Comparison of ENCODE assay signal across 15 cellular contexts in genomic region chr13:81406639-81407292, GRCh38.
A peak's percentile ranks its signal among the peaks of the same experiment; 100 is the strongest.
DNase-seq lines count a peak whose midpoint lies in the region; ATAC-seq and TF ChIP-seq lines count a peak whose summit lies in the region.
"Had no signal": no experiment of that assay in that cellular context is flagged by ENCODE, and none has a peak within 500 bp of the region (broad histone marks: within the 10 kb centered on the region; RNA-seq: fewer than 3 reads in every experiment).

No MANE protein-coding gene starts in this region.

- peak overlapping the region; percentile 4 for H3K4me3 ChIP-seq in epithelial cell of proximal tubule (ENCODE audit: low read depth, low read length)
- no peak overlapping the region for H3K4me3 ChIP-seq in coronary artery
- H3K4me3 ChIP-seq: thoracic aorta had no signal

- TF ChIP-seq CTCF in epithelial cell of proximal tubule (conservative IDR thresholded peaks at IDR 0.05; ENCODE audit: low read depth, low read length) (no peak), coronary artery (IDR thresholded peaks at IDR 0.05) (no peak)

- H3K27ac ChIP-seq in coronary artery: no peak overlapping the region
- H3K27ac ChIP-seq: thoracic aorta had no signal

- peak; percentile 81 for DNase-seq in epithelial cell of proximal tubule (ENCODE audit: low read depth)
- no peak for DNase-seq in activated CD4-positive, alpha-beta T cell treated with anti-CD3 and anti-CD28 coated beads for 1 hour
- no peak for DNase-seq in NCI-H146 (lab: John Stamatoyannopoulos, UW)
- DNase-seq in coronary artery (ENCODE audit: low spot score): no peak
- no peak for DNase-seq in GDM1 (lab: John Stamatoyannopoulos, UW)
- DNase-seq: activated T-cell treated with anti-CD3 and anti-CD28 coated beads for 4 hours; effector memory CD4-positive, alpha-beta T cell; GF-D8; head of caudate nucleus; Karpas-422; RPMI8226 had no signal

- peak; percentile 67 for ATAC-seq in GM18867 (IDR thresholded peaks at IDR 0.05; ENCODE audit: unreplicated experiment)
- ATAC-seq in GM21717 (IDR thresholded peaks at IDR 0.05; ENCODE audit: unreplicated experiment): peak; percentile 72
- peak; percentile 92 for ATAC-seq in HG03135 (IDR thresholded peaks at IDR 0.05; ENCODE audit: unreplicated experiment)
